11 cellular contexts compared by ENCODE assay signal in the genomic region with DNA sequence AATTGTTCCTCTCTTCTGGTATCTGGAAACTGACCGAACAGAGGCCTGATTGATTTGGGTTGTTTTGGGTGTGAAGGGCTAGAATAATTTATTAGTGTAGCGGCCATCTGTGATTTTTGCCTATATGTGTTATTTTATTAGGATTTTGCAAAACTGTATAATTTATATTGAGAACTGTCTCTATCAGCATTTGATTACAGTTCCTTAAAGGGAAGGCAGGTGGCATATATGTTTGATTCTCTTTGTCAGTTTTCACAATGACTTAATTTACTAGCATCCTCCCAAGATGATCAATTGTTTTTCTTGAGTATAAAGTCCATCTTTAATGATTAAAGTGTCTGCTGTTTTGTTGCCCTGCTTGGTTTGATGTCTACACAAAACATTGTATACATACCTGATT. TPM values are rescaled to one million over a fixed set of nuclear protein-coding genes. Genes with fewer than 3 reads are reported as not detected.
DNase-seq lines count a peak whose midpoint lies in the region; ATAC-seq, FAIRE-seq and TF ChIP-seq lines count a peak whose summit lies in the region.
"Had no signal": no experiment of that assay in that cellular context is flagged by ENCODE, and none has a peak within 500 bp of the region (broad histone marks: within the 10 kb centered on the region; RNA-seq: fewer than 3 reads in every experiment).

No MANE protein-coding gene starts in this region.

- TF ChIP-seq CTCF in bronchial epithelial cell (IDR thresholded peaks at IDR 0.05; ENCODE audit: insufficient read depth, low read length, severe bottlenecking): no peak
- TF ChIP-seq CTCF in upper lobe of left lung (IDR thresholded peaks at IDR 0.05): no peak

- no peak overlapping the region for H3K27ac Mint-ChIP-seq in activated naive CD8-positive, alpha-beta T cell treated with anti-CD3 and anti-CD28 coated beads for 36 hours
- no peak overlapping the region for H3K27ac Mint-ChIP-seq in activated naive CD8-positive, alpha-beta T cell treated with anti-CD3 and anti-CD28 coated beads, Interleukin-2, amount 50 U/mL, for 24 hours
- no peak overlapping the region for H3K27ac Mint-ChIP-seq in activated CD8-positive, alpha-beta T cell treated with anti-CD3 and anti-CD28 coated beads, Interleukin-2, amount 10 ng/mL, durations not matched to agents 7 days and 5 days
- H3K27ac Mint-ChIP-seq: stimulated activated naive CD8-positive, alpha-beta T cell treated with anti-CD3 and anti-CD28 coated beads, Interleukin-15, amount 100 ng/mL, for 72 hours had no signal

- no peak for TF ChIP-seq EP300 in upper lobe of left lung (IDR thresholded peaks at IDR 0.05)

- POLR2A ChIA-PET in activated CD8-positive, alpha-beta T cell treated with anti-CD3 and anti-CD28 coated beads, Interleukin-2, amount 10 ng/mL, durations not matched to agents 7 days and 5 days (lab: Charles Lee): no interaction called here

- H3K4me3 ChIP-seq in bronchial epithelial cell (ENCODE audit: low read depth, low read length) (peak overlapping the region; percentile 10), mucosa of stomach (ENCODE audit: low read length) (no peak overlapping the region), upper lobe of left lung (peak overlapping the region in 3 of 4 donors; percentile 1 to 87 (median 86))

- peak overlapping the region; percentile 4 for H3K4me3 Mint-ChIP-seq in activated naive CD8-positive, alpha-beta T cell treated with anti-CD3 and anti-CD28 coated beads for 36 hours
- H3K4me3 Mint-ChIP-seq in activated naive CD8-positive, alpha-beta T cell treated with anti-CD3 and anti-CD28 coated beads, Interleukin-2, amount 50 U/mL, for 24 hours: no peak overlapping the region
- H3K4me3 Mint-ChIP-seq in activated CD8-positive, alpha-beta T cell treated with anti-CD3 and anti-CD28 coated beads, Interleukin-2, amount 10 ng/mL, durations not matched to agents 7 days and 5 days: no peak overlapping the region

- no peak for FAIRE-seq in bronchial epithelial cell (lab: Jason Lieb, UNC)

- peaks cover 5% of the 10 kb centered on the region for H3K36me3 Mint-ChIP-seq in activated naive CD8-positive, alpha-beta T cell treated with anti-CD3 and anti-CD28 coated beads for 36 hours
- no peaks in the 10 kb centered on the region for H3K36me3 Mint-ChIP-seq in activated naive CD8-positive, alpha-beta T cell treated with anti-CD3 and anti-CD28 coated beads, Interleukin-2, amount 50 U/mL, for 24 hours (ENCODE audit: low read depth)
- peaks cover 9% of the 10 kb centered on the region for H3K36me3 Mint-ChIP-seq in activated CD8-positive, alpha-beta T cell treated with anti-CD3 and anti-CD28 coated beads, Interleukin-2, amount 10 ng/mL, durations not matched to agents 7 days and 5 days (ENCODE audit: low read depth)

- DNase-seq in activated naive CD8-positive, alpha-beta T cell treated with anti-CD3 and anti-CD28 coated beads for 36 hours: no peak
- no peak for DNase-seq in activated naive CD8-positive, alpha-beta T cell treated with anti-CD3 and anti-CD28 coated beads, Interleukin-2, amount 50 U/mL, for 24 hours
- DNase-seq in bronchial epithelial cell (ENCODE audit: low read depth): no peak
- no peak for DNase-seq in upper lobe of left lung
- no peak for DNase-seq in activated CD8-positive, alpha-beta T cell treated with anti-CD3 and anti-CD28 coated beads, Interleukin-2, amount 10 ng/mL, durations not matched to agents 7 days and 5 days
- no peak for DNase-seq in NCI-H524 (lab: John Stamatoyannopoulos, UW)
- DNase-seq in GF-D8 (lab: John Stamatoyannopoulos, UW): no peak
- DNase-seq: anterior cingulate cortex; NCI-H510A; stimulated activated naive CD8-positive, alpha-beta T cell treated with anti-CD3 and anti-CD28 coated beads, Interleukin-15, amount 100 ng/mL, for 72 hours had no signal

- H3K9me3 ChIP-seq in mucosa of stomach (ENCODE audit: control insufficient read depth, low read length): no peaks in the 10 kb centered on the region
- H3K9me3 ChIP-seq in upper lobe of left lung: no peaks in the 10 kb centered on the region

- H3K4me1 ChIP-seq in mucosa of stomach (ENCODE audit: control insufficient read depth, insufficient read depth, low read length) (peaks cover 16% of the 10 kb centered on the region), upper lobe of left lung (peaks cover 4 to 61% (median 27%) of the 10 kb centered on the region in 4 donors)

- CTCF ChIA-PET in activated CD8-positive, alpha-beta T cell treated with anti-CD3 and anti-CD28 coated beads, Interleukin-2, amount 10 ng/mL, durations not matched to agents 7 days and 5 days (lab: Charles Lee): no interaction called here

- H3K4me1 Mint-ChIP-seq in activated naive CD8-positive, alpha-beta T cell treated with anti-CD3 and anti-CD28 coated beads for 36 hours: peaks cover 31% of the 10 kb centered on the region
- H3K4me1 Mint-ChIP-seq in activated naive CD8-positive, alpha-beta T cell treated with anti-CD3 and anti-CD28 coated beads, Interleukin-2, amount 50 U/mL, for 24 hours: peaks cover 28% of the 10 kb centered on the region
- peaks cover 27% of the 10 kb centered on the region for H3K4me1 Mint-ChIP-seq in activated CD8-positive, alpha-beta T cell treated with anti-CD3 and anti-CD28 coated beads, Interleukin-2, amount 10 ng/mL, durations not matched to agents 7 days and 5 days (ENCODE audit: low read depth)

- H3K36me3 ChIP-seq in bronchial epithelial cell (ENCODE audit: control insufficient read depth, insufficient read depth, low read length) (no peaks in the 10 kb centered on the region), mucosa of stomach (ENCODE audit: control insufficient read depth, insufficient read depth, low read length) (no peaks in the 10 kb centered on the region), upper lobe of left lung (no peaks in the 10 kb centered on the region)

- ATAC-seq in activated naive CD8-positive, alpha-beta T cell treated with anti-CD3 and anti-CD28 coated beads, Interleukin-2, amount 50 U/mL, for 24 hours: no peak
- no peak for ATAC-seq in upper lobe of left lung (ENCODE audit: low FRiP score in 2 of 2)
- ATAC-seq in activated CD8-positive, alpha-beta T cell treated with anti-CD3 and anti-CD28 coated beads, Interleukin-2, amount 10 ng/mL, durations not matched to agents 7 days and 5 days: no peak
- ATAC-seq: stimulated activated naive CD8-positive, alpha-beta T cell treated with anti-CD3 and anti-CD28 coated beads, Interleukin-15, amount 100 ng/mL, for 72 hours had no signal

- TF ChIP-seq POLR2A in upper lobe of left lung (IDR thresholded peaks at IDR 0.05): no peak

- no peaks in the 10 kb centered on the region for H3K9me3 Mint-ChIP-seq in activated naive CD8-positive, alpha-beta T cell treated with anti-CD3 and anti-CD28 coated beads for 36 hours
- no peaks in the 10 kb centered on the region for H3K9me3 Mint-ChIP-seq in activated naive CD8-positive, alpha-beta T cell treated with anti-CD3 and anti-CD28 coated beads, Interleukin-2, amount 50 U/mL, for 24 hours
- no peaks in the 10 kb centered on the region for H3K9me3 Mint-ChIP-seq in activated CD8-positive, alpha-beta T cell treated with anti-CD3 and anti-CD28 coated beads, Interleukin-2, amount 10 ng/mL, durations not matched to agents 7 days and 5 days (ENCODE audit: insufficient read depth)
- H3K9me3 Mint-ChIP-seq: stimulated activated naive CD8-positive, alpha-beta T cell treated with anti-CD3 and anti-CD28 coated beads, Interleukin-15, amount 100 ng/mL, for 72 hours had no signal

- no peaks in the 10 kb centered on the region for H3K27me3 Mint-ChIP-seq in activated naive CD8-positive, alpha-beta T cell treated with anti-CD3 and anti-CD28 coated beads for 36 hours
- no peaks in the 10 kb centered on the region for H3K27me3 Mint-ChIP-seq in activated naive CD8-positive, alpha-beta T cell treated with anti-CD3 and anti-CD28 coated beads, Interleukin-2, amount 50 U/mL, for 24 hours
- no peaks in the 10 kb centered on the region for H3K27me3 Mint-ChIP-seq in activated CD8-positive, alpha-beta T cell treated with anti-CD3 and anti-CD28 coated beads, Interleukin-2, amount 10 ng/mL, durations not matched to agents 7 days and 5 days (ENCODE audit: low read depth)
- H3K27me3 Mint-ChIP-seq: stimulated activated naive CD8-positive, alpha-beta T cell treated with anti-CD3 and anti-CD28 coated beads, Interleukin-15, amount 100 ng/mL, for 72 hours had no signal

- no peaks in the 10 kb centered on the region for H3K27me3 ChIP-seq in bronchial epithelial cell (ENCODE audit: control insufficient read depth, insufficient read depth, low read length)
- no peaks in the 10 kb centered on the region for H3K27me3 ChIP-seq in mucosa of stomach (ENCODE audit: control insufficient read depth, insufficient read depth, low read length)
- no peaks in the 10 kb centered on the region for H3K27me3 ChIP-seq in upper lobe of left lung

- WGBS in upper lobe of left lung, 2 donors: 61 to 75% methylated on average over 2 of the region's 2 CpGs

- peak overlapping the region; percentile 24 for H3K9ac ChIP-seq in mucosa of stomach (ENCODE audit: low read length)

- peak overlapping the region in 3 of 4 donors; percentile 13 to 39 (median 22) for H3K27ac ChIP-seq in upper lobe of left lung

RNA-seq across cellular contexts. Expression of a gene that starts 4.5 kb away (rescaled TPM):
- total RNA-seq in activated naive CD8-positive, alpha-beta T cell treated with anti-CD3 and anti-CD28 coated beads for 36 hours: 1 to 10 TPM; 8.2 to 8.9 TPM
- total RNA-seq in bronchial epithelial cell (35.6 and 42.6 TPM in 2 replicates), upper lobe of left lung (10 to 100 TPM; 37.0 to 92.2 (median 64.9) TPM)
- 10 to 100 TPM; 14.8 to 15.7 TPM for total RNA-seq in activated CD8-positive, alpha-beta T cell treated with anti-CD3 and anti-CD28 coated beads, Interleukin-2, amount 10 ng/mL, durations not matched to agents 7 days and 5 days
